ENCODE assay signal across 26 cellular contexts in the genomic region with DNA sequence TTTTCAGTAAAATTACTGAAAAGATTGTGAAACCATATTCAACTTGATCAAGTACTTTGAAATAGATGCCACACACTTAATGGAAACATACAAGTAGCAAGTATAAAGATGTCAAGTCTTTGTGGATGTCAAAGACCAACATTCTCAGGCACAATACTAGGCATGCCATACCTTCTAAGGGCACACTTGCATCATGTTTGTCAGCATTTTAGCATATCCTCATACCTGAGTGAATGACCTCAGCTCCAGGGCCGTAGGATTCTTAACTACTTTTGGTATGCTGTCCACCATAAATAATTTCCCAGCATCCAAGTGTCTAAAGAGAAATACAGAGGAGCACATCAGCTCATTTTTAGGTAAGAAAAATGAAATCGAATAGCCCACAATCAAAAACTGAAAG.
"Had no signal": no experiment of that assay in that cellular context is flagged by ENCODE, and none has a peak within 500 bp of the region (broad histone marks: within the 10 kb centered on the region; RNA-seq: fewer than 3 reads in every experiment).

No MANE protein-coding gene starts in this region.

- ATAC-seq: effector memory CD8-positive, alpha-beta T cell; esophagus mucosa; gastrocnemius medialis; heart right ventricle; left cardiac atrium; left lung; left ventricle myocardium superior; lower lobe of right lung had no signal

- H3K4me3 ChIP-seq: colonic mucosa, esophagus squamous epithelium, gastrocnemius medialis, heart right ventricle, left lung, lower lobe of right lung had no signal

- H3K9me3 ChIP-seq: colonic mucosa, esophagus squamous epithelium, gastrocnemius medialis, heart right ventricle, left lung, lower lobe of right lung had no signal

- DNase-seq: colonic mucosa; cortex of kidney; effector CD8-positive, alpha-beta T cell; effector memory CD8-positive, alpha-beta T cell; endodermal cell; erythroblast; esophagus squamous epithelium; foreskin fibroblast; foreskin melanocyte; gastrocnemius medialis; glutamatergic neuron; head of caudate nucleus; heart right ventricle; hippocampal formation; immature natural killer cell; islet precursor cell; kidney; left cardiac atrium; left lung; left ventricle myocardium superior; lower lobe of right lung; mesenchymal stem cell; midbrain had no signal

- H3K27me3 ChIP-seq: colonic mucosa, esophagus squamous epithelium, gastrocnemius medialis, heart right ventricle, left lung had no signal

- H3K4me1 ChIP-seq: colonic mucosa, esophagus squamous epithelium, gastrocnemius medialis, heart right ventricle, left lung, lower lobe of right lung had no signal

- H3K27ac ChIP-seq: colonic mucosa, epithelial cell of prostate, esophagus squamous epithelium, gastrocnemius medialis, heart right ventricle, left lung, lower lobe of right lung had no signal

- FAIRE-seq: endometrium, kidney had no signal

- H3K36me3 ChIP-seq: colonic mucosa, esophagus squamous epithelium, gastrocnemius medialis, left lung, lower lobe of right lung had no signal
